In genomic region chr14:54396493-54397335, GRCh38 we compare ENCODE assay signal across 8 cellular contexts. TPM values are rescaled to one million over a fixed set of nuclear protein-coding genes. Genes with fewer than 3 reads are reported as not detected.
DNase-seq lines count a peak whose midpoint lies in the region; ATAC-seq lines count a peak whose summit lies in the region.

A gene with protein sequence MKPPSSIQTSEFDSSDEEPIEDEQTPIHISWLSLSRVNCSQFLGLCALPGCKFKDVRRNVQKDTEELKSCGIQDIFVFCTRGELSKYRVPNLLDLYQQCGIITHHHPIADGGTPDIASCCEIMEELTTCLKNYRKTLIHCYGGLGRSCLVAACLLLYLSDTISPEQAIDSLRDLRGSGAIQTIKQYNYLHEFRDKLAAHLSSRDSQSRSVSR (plus strand): TSS chr14:54397007. CDS start chr14:54397069, 62 bp downstream.

- peaks cover 0 to 38% (median 12%) of the 10 kb centered on the region in 7 donors for H3K4me1 Mint-ChIP-seq in naive thymus-derived CD4-positive, alpha-beta T cell
- peaks cover 4 to 9% of the 10 kb centered on the region in 2 donors for H3K4me1 Mint-ChIP-seq in stimulated activated naive B cell treated with anti-CD40 and anti-IgM and Interleukin-4, amounts not matched to agents 10 μg/mL and 1 μg/mL and 100 μg/mL, for 72 hours

- peak; percentile 98 for ATAC-seq in naive thymus-derived CD4-positive, alpha-beta T cell
- ATAC-seq in stimulated activated naive B cell treated with anti-CD40 and anti-IgM and Interleukin-4, amounts not matched to agents 10 μg/mL and 1 μg/mL and 100 μg/mL, for 72 hours (replicated peaks) = peak; percentile 95 to 97

- no peaks in the 10 kb centered on the region for H3K27me3 ChIP-seq in GM23248 (replicated peaks; ENCODE audit: insufficient read depth)
- no peaks in the 10 kb centered on the region for H3K27me3 ChIP-seq in naive thymus-derived CD4-positive, alpha-beta T cell (ENCODE audit: control insufficient read depth in 2 of 2, insufficient read depth in 2 of 2, low read length in 2 of 2)

- WGBS in GM23248 (ENCODE audit: low coverage in 1 of 2, low lambda C conversion rate in 2 of 2, missing lambda C conversion rate in 2 of 2), 2 experiments = 1 to 3% methylated on average over 61 to 70 of the region's 76 CpGs

- CTCF ChIA-PET in naive thymus-derived CD4-positive, alpha-beta T cell (lab: Charles Lee) = interaction anchor here (0.6 kb wide), 1 partner anchor 14 kb away, joined by 3 read pairs; no protein-coding TSS in a partner anchor

- H3K4me2 ChIP-seq in GM23248 (ENCODE audit: unreplicated experiment) = peak within 1 kb of the TSS; percentile 82

- no peaks in the 10 kb centered on the region for H3K9me2 ChIP-seq in GM23248 (ENCODE audit: insufficient read depth)

- H3K9me3 ChIP-seq in GM23248 (ENCODE audit: low read depth) = no peaks in the 10 kb centered on the region
- H3K9me3 ChIP-seq in naive thymus-derived CD4-positive, alpha-beta T cell (ENCODE audit: control insufficient read depth in 2 of 3, low read length in 3 of 3) = no peaks in the 10 kb centered on the region

- peaks cover 0 to 2% (median 0%) of the 10 kb centered on the region in 5 donors for H3K27me3 Mint-ChIP-seq in naive thymus-derived CD4-positive, alpha-beta T cell
- H3K27me3 Mint-ChIP-seq in stimulated activated naive B cell treated with anti-CD40 and anti-IgM and Interleukin-4, amounts not matched to agents 10 μg/mL and 1 μg/mL and 100 μg/mL, for 72 hours = no peaks in the 10 kb centered on the region

- POLR2A ChIA-PET in naive thymus-derived CD4-positive, alpha-beta T cell (lab: Charles Lee) = interaction anchor here (2.0 kb wide), 1 partner anchor 45 kb away, joined by 7 read pairs; no protein-coding TSS in a partner anchor

- intact Hi-C loops in naive thymus-derived CD4-positive, alpha-beta T cell (cut with micrococcal nuclease) = loop anchor here (1.0 to 5.0 kb wide), 19 partner anchors 39 to 1721 kb away; partner anchors contain the start of genes CGRRF1 (in 2 of the 2), CNIH1 (in 2 of the 2), DDHD1 (in 2 of the 2) and PELI2 (in 2 of the 2)

- peak within 1 kb of the TSS; percentile 18; the same call in 1 of the 2 replicates for H3K27ac ChIP-seq in GM23248
- peak within 1 kb of the TSS; percentile 46 for H3K27ac ChIP-seq in naive thymus-derived CD4-positive, alpha-beta T cell (ENCODE audit: low read depth, low read length)

- H3K27ac Mint-ChIP-seq in naive thymus-derived CD4-positive, alpha-beta T cell = peak within 1 kb of the TSS; percentile 24 to 93 (median 83)
- H3K27ac Mint-ChIP-seq in stimulated activated naive B cell treated with anti-CD40 and anti-IgM and Interleukin-4, amounts not matched to agents 10 μg/mL and 1 μg/mL and 100 μg/mL, for 72 hours = peak within 1 kb of the TSS; percentile 10

- H3K36me3 Mint-ChIP-seq in naive thymus-derived CD4-positive, alpha-beta T cell = peaks cover 0 to 6% (median 0%) of the 10 kb centered on the region in 5 donors
- no peaks in the 10 kb centered on the region for H3K36me3 Mint-ChIP-seq in stimulated activated naive B cell treated with anti-CD40 and anti-IgM and Interleukin-4, amounts not matched to agents 10 μg/mL and 1 μg/mL and 100 μg/mL, for 72 hours

- H3K4me3 ChIP-seq in GM23248 = peak within 1 kb of the TSS; percentile 75
- peak within 1 kb of the TSS; percentile 85 for H3K4me3 ChIP-seq in naive thymus-derived CD4-positive, alpha-beta T cell (ENCODE audit: low read length)

- H4K20me1 ChIP-seq in GM23248 (ENCODE audit: insufficient read depth) = no peaks in the 10 kb centered on the region

- H3K9me3 Mint-ChIP-seq in naive thymus-derived CD4-positive, alpha-beta T cell = peaks cover 0 to 3% (median 0%) of the 10 kb centered on the region in 11 donors
- H3K9me3 Mint-ChIP-seq in stimulated activated naive B cell treated with anti-CD40 and anti-IgM and Interleukin-4, amounts not matched to agents 10 μg/mL and 1 μg/mL and 100 μg/mL, for 72 hours = no peaks in the 10 kb centered on the region

- H3F3A ChIP-seq in GM23248 (ENCODE audit: insufficient read depth) = no peaks in the 10 kb centered on the region

- in situ Hi-C loops in GM23248 (cut with MboI) = no loop called here

- H3K4me1 ChIP-seq in GM23248 (ENCODE audit: insufficient read depth) = no peaks in the 10 kb centered on the region
- H3K4me1 ChIP-seq in naive thymus-derived CD4-positive, alpha-beta T cell (ENCODE audit: control insufficient read depth in 2 of 2, insufficient read depth in 2 of 2, low read length in 2 of 2) = peaks cover 0 to 9% of the 10 kb centered on the region in 2 donors

- H3K4me3 Mint-ChIP-seq in naive thymus-derived CD4-positive, alpha-beta T cell = peak within 1 kb of the TSS; percentile 81 to 96 (median 90)
- peak within 1 kb of the TSS; percentile 80 to 82 for H3K4me3 Mint-ChIP-seq in stimulated activated naive B cell treated with anti-CD40 and anti-IgM and Interleukin-4, amounts not matched to agents 10 μg/mL and 1 μg/mL and 100 μg/mL, for 72 hours

- H3K9ac ChIP-seq in GM23248 = peak within 1 kb of the TSS; percentile 77

- peak; percentile 100 for DNase-seq in EH (ENCODE audit: low read depth)
- DNase-seq in GM23248 = peak; percentile 100
- peak; percentile 97 to 99 for DNase-seq in Kasumi-1 (lab: John Stamatoyannopoulos, UW)
- peak; percentile 100 for DNase-seq in RKO (ENCODE audit: low spot score)
- DNase-seq in activated T-helper 1 cell treated with Interleukin-2 at 50 U/mL for 16 hours (ENCODE audit: low read depth) = peak; percentile 95
- peak; percentile 99 for DNase-seq in fibroblast of gingiva (ENCODE audit: low read depth)
- DNase-seq in naive thymus-derived CD4-positive, alpha-beta T cell = peak; percentile 91 to 96 (median 95)
- DNase-seq in stimulated activated naive B cell treated with anti-CD40 and anti-IgM and Interleukin-4, amounts not matched to agents 10 μg/mL and 1 μg/mL and 100 μg/mL, for 72 hours = peak; percentile 97

- H3K79me2 ChIP-seq in GM23248 (ENCODE audit: insufficient read depth) = peaks cover 14% of the 10 kb centered on the region; the same call in 1 of the 2 replicates

- H3K36me3 ChIP-seq in GM23248 (ENCODE audit: low read depth) = no peaks in the 10 kb centered on the region
- H3K36me3 ChIP-seq in naive thymus-derived CD4-positive, alpha-beta T cell (ENCODE audit: control insufficient read depth in 2 of 3, insufficient read depth in 3 of 3, low read length in 3 of 3) = no peaks in the 10 kb centered on the region

- H2AFZ ChIP-seq in GM23248 = peak within 1 kb of the TSS; percentile 89

RNA-seq across cellular contexts. Expression of the gene that starts here (rescaled TPM):
- 20.1 and 44.5 TPM in 2 replicates for total RNA-seq in GM23248 (2014; rRNA removed; shearing (Covaris generic))
- 39.3 and 41.8 TPM in 2 replicates for polyA plus RNA-seq in GM23248 (2016; fragmentation: Nextera tagmentation; extraction: Ambion mirVana)
- total RNA-seq in naive thymus-derived CD4-positive, alpha-beta T cell = 10 to 100 TPM in 1 of 5 experiments, 1 to 10 TPM in 3, under 1 TPM in 1; 0.93 to 48.1 (median 3.0) TPM
- polyA plus RNA-seq in naive thymus-derived CD4-positive, alpha-beta T cell = 1 to 10 TPM; 2.6 to 4.9 TPM

Comparison
In these comparisons a context has a peak if more than half of its experiments do, and no peak if none do; other contexts are left out.
1. Peak in every context shown above with its lines: DNase-seq, ATAC-seq, H3K4me3 ChIP-seq and H3K27ac ChIP-seq.